In the genomic region with DNA sequence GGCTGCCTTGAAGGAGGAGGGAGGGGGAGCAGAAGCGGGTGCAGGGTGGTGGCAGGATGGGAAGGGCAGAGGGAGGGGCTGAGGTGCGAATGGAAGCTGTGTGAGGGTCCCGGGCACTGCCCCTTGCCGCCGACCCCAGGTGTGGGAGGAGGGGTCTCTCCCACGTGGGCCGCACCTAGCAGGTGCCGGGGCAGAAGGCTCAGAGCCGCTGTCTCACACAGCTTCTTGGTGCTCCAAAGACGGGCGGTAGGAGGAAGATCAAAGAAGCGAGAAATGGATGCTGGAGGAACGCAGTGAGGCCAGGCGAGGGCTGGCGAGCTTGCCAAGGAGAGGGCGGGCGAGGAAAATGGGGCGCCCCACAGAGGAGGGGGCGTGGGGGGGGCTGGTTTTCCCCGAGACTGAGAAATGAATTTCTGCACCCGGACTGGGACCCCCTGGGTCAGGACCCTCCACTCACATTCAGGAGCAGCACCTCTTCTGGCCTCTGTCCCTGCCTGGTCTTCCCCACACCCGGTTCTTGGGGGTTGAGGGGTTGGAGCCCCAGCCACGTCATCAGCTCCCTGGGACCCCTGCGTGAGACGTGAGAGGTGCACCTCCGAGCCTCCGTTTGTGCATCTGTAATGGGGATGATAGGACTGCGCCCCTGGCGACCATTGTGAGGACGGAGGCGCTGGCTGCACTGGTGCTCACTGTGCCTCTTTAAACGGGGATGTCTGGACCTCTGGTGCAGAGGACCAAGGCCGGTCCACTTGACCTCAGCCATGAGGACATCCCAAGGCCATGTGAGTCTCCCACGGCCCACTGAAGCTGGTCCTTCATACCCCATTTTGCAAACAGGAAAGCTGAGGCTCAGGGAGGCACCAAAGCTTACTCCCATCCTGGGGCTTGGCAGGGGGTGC, we compare ENCODE assay signal across 12 cellular contexts. TPM values are rescaled to one million over a fixed set of nuclear protein-coding genes. Genes with fewer than 3 reads are reported as not detected.
DNase-seq lines count a peak whose midpoint lies in the region; ATAC-seq, FAIRE-seq and TF ChIP-seq lines count a peak whose summit lies in the region.
"Had no signal": no experiment of that assay in that cellular context is flagged by ENCODE, and none has a peak within 500 bp of the region (broad histone marks: within the 10 kb centered on the region; RNA-seq: fewer than 3 reads in every experiment).

No MANE protein-coding gene starts in this region.

- no peak overlapping the region for H3K4me3 Mint-ChIP-seq in activated CD8-positive, alpha-beta memory T cell treated with anti-CD3 and anti-CD28 coated beads, Interleukin-2, amount 10 ng/mL, durations not matched to agents 7 days and 5 days
- H3K4me3 Mint-ChIP-seq in immature natural killer cell = peak overlapping the region; percentile 54 to 89 (median 85)

- ATAC-seq in activated CD8-positive, alpha-beta memory T cell treated with anti-CD3 and anti-CD28 coated beads, Interleukin-2, amount 10 ng/mL, durations not matched to agents 7 days and 5 days = no peak
- no peak for ATAC-seq in HG03432 (IDR thresholded peaks at IDR 0.05; ENCODE audit: unreplicated experiment)
- ATAC-seq in GM19324 (IDR thresholded peaks at IDR 0.05; ENCODE audit: low FRiP score, unreplicated experiment) = no peak

- peaks cover 46% of the 10 kb centered on the region for H3K4me1 Mint-ChIP-seq in activated CD8-positive, alpha-beta memory T cell treated with anti-CD3 and anti-CD28 coated beads, Interleukin-2, amount 10 ng/mL, durations not matched to agents 7 days and 5 days
- peaks cover 60 to 76% of the 10 kb centered on the region in 2 donors for H3K4me1 Mint-ChIP-seq in immature natural killer cell

- H3K27me3 Mint-ChIP-seq in activated CD8-positive, alpha-beta memory T cell treated with anti-CD3 and anti-CD28 coated beads, Interleukin-2, amount 10 ng/mL, durations not matched to agents 7 days and 5 days = no peaks in the 10 kb centered on the region
- peaks cover 4 to 15% (median 14%) of the 10 kb centered on the region in 3 donors for H3K27me3 Mint-ChIP-seq in immature natural killer cell (ENCODE audit: low read depth in 3 of 3)

- no peak for FAIRE-seq in RCC 7860 (lab: Jason Lieb, UNC)

- no peak for TF ChIP-seq CTCF in tibial artery (IDR thresholded peaks at IDR 0.05)

- no peaks in the 10 kb centered on the region for H3K9me3 ChIP-seq in tibial artery
- H3K9me3 ChIP-seq: Caco-2 had no signal

- intact Hi-C loops in tibial artery (cut with DNase I; ENCODE audit: low total_unique reads) = no loop called here

- H3K27ac Mint-ChIP-seq in activated CD8-positive, alpha-beta memory T cell treated with anti-CD3 and anti-CD28 coated beads, Interleukin-2, amount 10 ng/mL, durations not matched to agents 7 days and 5 days = peak overlapping the region; percentile 31
- peak overlapping the region; percentile 72 to 96 (median 86) for H3K27ac Mint-ChIP-seq in immature natural killer cell

- H3K27me3 ChIP-seq in tibial artery = peaks cover 0 to 38% of the 10 kb centered on the region in 2 donors

- H3K27ac ChIP-seq in tibial artery = peak overlapping the region; percentile 61 to 94

- CTCF ChIA-PET in activated CD8-positive, alpha-beta memory T cell treated with anti-CD3 and anti-CD28 coated beads, Interleukin-2, amount 10 ng/mL, durations not matched to agents 7 days and 5 days (lab: Charles Lee) = interaction anchor here (0.9 to 3.1 kb wide), 5 partner anchors 12 to 282 kb away, joined by 3 to 23 read pairs (median 4); no protein-coding TSS in a partner anchor

- H3K36me3 Mint-ChIP-seq in activated CD8-positive, alpha-beta memory T cell treated with anti-CD3 and anti-CD28 coated beads, Interleukin-2, amount 10 ng/mL, durations not matched to agents 7 days and 5 days = peaks cover 10% of the 10 kb centered on the region
- no peaks in the 10 kb centered on the region for H3K36me3 Mint-ChIP-seq in immature natural killer cell

- H3K4me1 ChIP-seq in tibial artery = peaks cover 0 to 64% (median 46%) of the 10 kb centered on the region in 4 donors
- H3K4me1 ChIP-seq: Caco-2 had no signal

- no peaks in the 10 kb centered on the region for H3K9me3 Mint-ChIP-seq in activated CD8-positive, alpha-beta memory T cell treated with anti-CD3 and anti-CD28 coated beads, Interleukin-2, amount 10 ng/mL, durations not matched to agents 7 days and 5 days (ENCODE audit: low read depth)
- H3K9me3 Mint-ChIP-seq in immature natural killer cell = no peaks in the 10 kb centered on the region

- H3K4me3 ChIP-seq in tibial artery = peak overlapping the region; percentile 36 to 39

- DNase-seq in activated CD8-positive, alpha-beta memory T cell treated with anti-CD3 and anti-CD28 coated beads, Interleukin-2, amount 10 ng/mL, durations not matched to agents 7 days and 5 days = no peak
- DNase-seq in activated CD8-positive, alpha-beta memory T cell treated with anti-CD3 and anti-CD28 coated beads, Interleukin-2, amount 50 U/mL, for 48 hours = no peak
- DNase-seq in SK-N-DZ (ENCODE audit: low spot score) = peak; percentile 29
- no peak for DNase-seq in immature natural killer cell
- DNase-seq in tibial artery = no peak
- DNase-seq in RCC 7860 (ENCODE audit: low spot score) = no peak
- DNase-seq: activated CD4-positive, alpha-beta T cell treated with anti-CD3 and anti-CD28 coated beads for 48 hours; NCI-H510A had no signal

- H3K36me3 ChIP-seq in tibial artery = no peaks in the 10 kb centered on the region

RNA-seq across cellular contexts. Expression of a gene that starts 16.8 kb away (rescaled TPM):
- 100 to 1,000 TPM; 574 to 702 TPM for total RNA-seq in activated CD8-positive, alpha-beta memory T cell treated with anti-CD3 and anti-CD28 coated beads, Interleukin-2, amount 10 ng/mL, durations not matched to agents 7 days and 5 days
- polyA plus RNA-seq in SK-N-DZ (2014; cell fraction: cytosol; rRNA removed) = 1.0 and 1.8 TPM in 2 replicates
- polyA plus RNA-seq in SK-N-DZ (2014; cell fraction: nucleus; rRNA removed) = 0.20 and 0.70 TPM in 2 replicates
- 100 to 1,000 TPM; 437 to 767 (median 593) TPM for polyA plus RNA-seq in immature natural killer cell
- total RNA-seq: Caco-2 had no signal

RNA-seq across cellular contexts. Expression of a gene that starts 22.0 kb away (rescaled TPM):
- total RNA-seq in activated CD8-positive, alpha-beta memory T cell treated with anti-CD3 and anti-CD28 coated beads, Interleukin-2, amount 10 ng/mL, durations not matched to agents 7 days and 5 days = not detected
- not detected in 2 replicates for polyA plus RNA-seq in SK-N-DZ (2014; cell fraction: cytosol; rRNA removed)
- not detected in 2 replicates for polyA plus RNA-seq in SK-N-DZ (2014; cell fraction: nucleus; rRNA removed)
- polyA plus RNA-seq in immature natural killer cell = under 1 TPM in 1 of 3 donors, not detected in 2; 0.35 TPM
- total RNA-seq: Caco-2, dermis microvascular lymphatic vessel endothelial cell had no signal

RNA-seq across cellular contexts. Expression of a gene that starts 30.9 kb away (rescaled TPM):
- total RNA-seq in activated CD8-positive, alpha-beta memory T cell treated with anti-CD3 and anti-CD28 coated beads, Interleukin-2, amount 10 ng/mL, durations not matched to agents 7 days and 5 days = 1 to 10 TPM in 1 of 2 experiments, not detected in 1; 1.0 TPM
- polyA plus RNA-seq in SK-N-DZ (2014; cell fraction: cytosol; rRNA removed) = 0.77 TPM in 1 of 2 replicates, not detected in the other
- polyA plus RNA-seq in SK-N-DZ (2014; cell fraction: nucleus; rRNA removed) = not detected in 2 replicates
- 1 to 10 TPM in 1 of 3 donors, under 1 TPM in 1, not detected in 1; 0.54 to 2.0 TPM for polyA plus RNA-seq in immature natural killer cell
- total RNA-seq: dermis microvascular lymphatic vessel endothelial cell had no signal

RNA-seq across cellular contexts. Expression of a gene that starts 34.9 kb away (rescaled TPM):
- not detected for total RNA-seq in activated CD8-positive, alpha-beta memory T cell treated with anti-CD3 and anti-CD28 coated beads, Interleukin-2, amount 10 ng/mL, durations not matched to agents 7 days and 5 days
- polyA plus RNA-seq in SK-N-DZ (2014; cell fraction: cytosol; rRNA removed) = not detected in 2 replicates
- not detected in 2 replicates for polyA plus RNA-seq in SK-N-DZ (2014; cell fraction: nucleus; rRNA removed)
- not detected for polyA plus RNA-seq in immature natural killer cell

RNA-seq across cellular contexts. Expression of a gene that starts 49.8 kb away (rescaled TPM):
- total RNA-seq in activated CD8-positive, alpha-beta memory T cell treated with anti-CD3 and anti-CD28 coated beads, Interleukin-2, amount 10 ng/mL, durations not matched to agents 7 days and 5 days = 1 to 10 TPM; 1.1 to 7.6 TPM
- not detected in 2 replicates for polyA plus RNA-seq in SK-N-DZ (2014; cell fraction: cytosol; rRNA removed)
- polyA plus RNA-seq in SK-N-DZ (2014; cell fraction: nucleus; rRNA removed) = 0.14 TPM in 1 of 2 replicates, not detected in the other
- not detected for polyA plus RNA-seq in immature natural killer cell
- total RNA-seq: dermis microvascular lymphatic vessel endothelial cell had no signal
